Comparison of ENCODE assay signal across 10 cellular contexts in the genomic region with DNA sequence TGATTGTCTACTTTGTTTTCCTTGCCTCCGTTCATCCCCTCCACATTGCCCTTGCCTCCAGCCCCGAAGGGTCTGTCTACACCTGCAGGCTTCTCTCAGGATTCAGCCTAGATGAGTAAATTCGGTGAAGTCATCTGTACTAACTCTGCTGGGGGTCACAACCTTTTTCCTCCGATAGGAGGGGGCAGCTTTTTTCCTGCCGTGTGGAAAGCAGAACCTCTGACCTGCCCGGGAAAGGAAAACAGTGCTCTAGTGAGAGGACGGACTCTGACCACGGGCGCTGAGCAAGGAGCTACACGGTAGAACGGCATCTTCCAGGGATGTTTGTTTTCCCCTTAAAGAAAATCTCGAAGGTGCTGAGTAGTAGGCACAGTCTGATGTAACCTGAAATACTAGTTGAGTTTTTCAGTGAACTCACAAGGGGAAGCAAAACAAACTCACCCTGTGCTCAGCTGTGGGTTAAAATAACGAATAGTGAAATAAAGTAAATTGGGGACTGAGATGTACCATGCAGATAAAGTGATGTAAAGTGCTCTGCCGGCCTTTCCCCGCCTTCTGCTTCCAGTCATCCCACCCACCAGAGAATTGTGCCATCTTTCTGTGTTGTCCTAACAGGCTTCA.
DNase-seq lines count a peak whose midpoint lies in the region; ATAC-seq and TF ChIP-seq lines count a peak whose summit lies in the region.
"Had no signal": no experiment of that assay in that cellular context is flagged by ENCODE, and none has a peak within 500 bp of the region (broad histone marks: within the 10 kb centered on the region; RNA-seq: fewer than 3 reads in every experiment).

No MANE protein-coding gene starts in this region.

- TF ChIP-seq POLR2A in upper lobe of left lung (IDR thresholded peaks at IDR 0.05) = no peak

- H3K4me1 Mint-ChIP-seq in activated CD4-positive, alpha-beta T cell treated with anti-CD3 and anti-CD28 coated beads, Interleukin-2, amount 10 ng/mL, durations not matched to agents 24 days and 14 days = peaks cover 31% of the 10 kb centered on the region
- no peaks in the 10 kb centered on the region for H3K4me1 Mint-ChIP-seq in T-helper 17 cell

- no peak for TF ChIP-seq CTCF in mucosa of descending colon (IDR thresholded peaks at IDR 0.05)
- no peak for TF ChIP-seq CTCF in upper lobe of left lung (IDR thresholded peaks at IDR 0.05)

- DNase-seq in activated CD4-positive, alpha-beta T cell treated with anti-CD3 and anti-CD28 coated beads, Interleukin-2, amount 10 ng/mL, durations not matched to agents 24 days and 14 days = no peak
- DNase-seq in activated CD4-positive, alpha-beta T cell treated with anti-CD3 and anti-CD28 coated beads, Interleukin-2, amount 50 U/mL, for 1 hour = no peak
- DNase-seq in caudate nucleus (lab: John Stamatoyannopoulos, UW) (peak in 3 of 61 donors; percentile 15 to 36 (median 29)), mucosa of descending colon (peak in 2 of 3 donors; percentile 41 to 53), upper lobe of left lung (peak in 1 of 2 donors; percentile 61), T-helper 17 cell (no peak)
- DNase-seq: NCI-H146 had no signal

- H3K4me1 ChIP-seq in mucosa of descending colon (ENCODE audit: low read depth) (no peaks in the 10 kb centered on the region), upper lobe of left lung (peaks cover 4 to 22% (median 14%) of the 10 kb centered on the region in 4 donors)

- TF ChIP-seq EP300 in upper lobe of left lung (IDR thresholded peaks at IDR 0.05) = no peak

- peaks cover 9% of the 10 kb centered on the region for H3K36me3 Mint-ChIP-seq in activated CD4-positive, alpha-beta T cell treated with anti-CD3 and anti-CD28 coated beads, Interleukin-2, amount 10 ng/mL, durations not matched to agents 24 days and 14 days (ENCODE audit: low read depth)
- no peaks in the 10 kb centered on the region for H3K36me3 Mint-ChIP-seq in T-helper 17 cell (ENCODE audit: low read depth)

- peak overlapping the region; percentile 93 for H3K27ac ChIP-seq in caudate nucleus (ENCODE audit: low read depth, low read length)
- H3K27ac ChIP-seq in upper lobe of left lung = peak overlapping the region; percentile 96 to 99 (median 98)
- H3K27ac ChIP-seq: BLaER1 had no signal

- WGBS in upper lobe of left lung, 2 donors = 40 to 41% methylated on average over 15 of the region's 15 CpGs

- H3K9me3 Mint-ChIP-seq in activated CD4-positive, alpha-beta T cell treated with anti-CD3 and anti-CD28 coated beads, Interleukin-2, amount 10 ng/mL, durations not matched to agents 24 days and 14 days = no peaks in the 10 kb centered on the region

- peaks cover 9% of the 10 kb centered on the region for H3K27me3 Mint-ChIP-seq in activated CD4-positive, alpha-beta T cell treated with anti-CD3 and anti-CD28 coated beads, Interleukin-2, amount 10 ng/mL, durations not matched to agents 24 days and 14 days
- peaks cover under 1% of the 10 kb centered on the region for H3K27me3 Mint-ChIP-seq in T-helper 17 cell

- ATAC-seq in mucosa of descending colon = peak; percentile 34
- peak in 1 of 2 donors; percentile 55 for ATAC-seq in upper lobe of left lung (ENCODE audit: low FRiP score in 2 of 2)
- ATAC-seq in GM19455 (IDR thresholded peaks at IDR 0.05; ENCODE audit: unreplicated experiment) = no peak
- ATAC-seq in T-helper 17 cell = no peak
- ATAC-seq in GM18868 (IDR thresholded peaks at IDR 0.05; ENCODE audit: unreplicated experiment) = no peak

- intact Hi-C loops in activated CD4-positive, alpha-beta T cell treated with anti-CD3 and anti-CD28 coated beads, Interleukin-2, amount 10 ng/mL, durations not matched to agents 24 days and 14 days (cut with micrococcal nuclease) = loop anchor here (5.0 kb wide), 5 partner anchors 39 to 226 kb away; no protein-coding TSS in a partner anchor
- intact Hi-C loops in mucosa of descending colon (cut with DNase I, micrococcal nuclease) = no loop called here

- H3K27ac Mint-ChIP-seq in activated CD4-positive, alpha-beta T cell treated with anti-CD3 and anti-CD28 coated beads, Interleukin-2, amount 10 ng/mL, durations not matched to agents 24 days and 14 days = peak overlapping the region; percentile 48
- H3K27ac Mint-ChIP-seq in T-helper 17 cell = no peak overlapping the region

- peak overlapping the region; percentile 51 for H3K4me3 Mint-ChIP-seq in activated CD4-positive, alpha-beta T cell treated with anti-CD3 and anti-CD28 coated beads, Interleukin-2, amount 10 ng/mL, durations not matched to agents 24 days and 14 days
- H3K4me3 Mint-ChIP-seq in T-helper 17 cell = no peak overlapping the region

- H3K4me3 ChIP-seq in mucosa of descending colon (no peak overlapping the region), upper lobe of left lung (peak overlapping the region in 3 of 4 donors; percentile 2 to 79 (median 64))
- H3K4me3 ChIP-seq: BLaER1 had no signal

- H3K9me3 ChIP-seq in mucosa of descending colon (no peaks in the 10 kb centered on the region), upper lobe of left lung (no peaks in the 10 kb centered on the region), T-helper 17 cell (ENCODE audit: control insufficient read depth, low read length, poor library complexity, severe bottlenecking) (no peaks in the 10 kb centered on the region)
- H3K9me3 ChIP-seq: BLaER1 had no signal

- no peaks in the 10 kb centered on the region for H3K36me3 ChIP-seq in mucosa of descending colon (ENCODE audit: low read depth)
- no peaks in the 10 kb centered on the region for H3K36me3 ChIP-seq in upper lobe of left lung

- peaks cover 0 to 3% (median 1%) of the 10 kb centered on the region in 4 donors for H3K27me3 ChIP-seq in upper lobe of left lung

Comparison
In these comparisons a context has a peak if more than half of its experiments do, and no peak if none do; other contexts are left out.
1. DNase-seq: peak in mucosa of descending colon (2 of 3); none in activated CD4-positive, alpha-beta T cell treated with anti-CD3 and anti-CD28 coated beads, Interleukin-2, amount 10 ng/mL, durations not matched to agents 24 days and 14 days (single experiment), activated CD4-positive, alpha-beta T cell treated with anti-CD3 and anti-CD28 coated beads, Interleukin-2, amount 50 U/mL, for 1 hour (single experiment) and T-helper 17 cell (0 of 3).